1 cellular context compared by ENCODE assay signal in genomic region chr1:217076902-217077301, GRCh38.
TF ChIP-seq lines count a peak whose summit lies in the region.

No MANE protein-coding gene starts in this region.

TF ChIP-seq in SK-N-SH treated with all-trans-retinoic acid at 6 μM for 48 hours, 23 proteins besides CTCF, POLR2A, EP300 and RAD21 (continued from another document):
- TF ChIP-seq ESRRG (CRISPR knock-in tag; IDR thresholded peaks at IDR 0.05): no peak
